ENCODE assay signal across 14 cellular contexts in genomic region chr4:56742080-56742871, GRCh38.
DNase-seq lines count a peak whose midpoint lies in the region; ATAC-seq, FAIRE-seq and TF ChIP-seq lines count a peak whose summit lies in the region.
"Had no signal": no experiment of that assay in that cellular context is flagged by ENCODE, and none has a peak within 500 bp of the region (broad histone marks: within the 10 kb centered on the region; RNA-seq: fewer than 3 reads in every experiment).

No MANE protein-coding gene starts in this region.

- FAIRE-seq in bronchial epithelial cell (lab: Jason Lieb, UNC), result no peak

- ATAC-seq in GM18498 (IDR thresholded peaks at IDR 0.05; ENCODE audit: unreplicated experiment) (no peak), psoas muscle (no peak), upper lobe of left lung (ENCODE audit: low FRiP score in 2 of 2) (no peak)
- ATAC-seq: activated naive CD8-positive, alpha-beta T cell treated with anti-CD3 and anti-CD28 coated beads, Interleukin-2, amount 50 U/mL, for 24 hours; left ventricle myocardium superior; naive thymus-derived CD4-positive, alpha-beta T cell had no signal

- TF ChIP-seq EP300 in upper lobe of left lung (IDR thresholded peaks at IDR 0.05), result no peak

- H3K27me3 ChIP-seq in bronchial epithelial cell (ENCODE audit: control insufficient read depth, insufficient read depth, low read length) (no peaks in the 10 kb centered on the region), psoas muscle (ENCODE audit: insufficient read depth in 3 of 3, low read length in 2 of 3) (peaks cover 0 to 3% (median 0%) of the 10 kb centered on the region in 3 donors), upper lobe of left lung (no peaks in the 10 kb centered on the region)
- H3K27me3 ChIP-seq: suprapubic skin had no signal

- H3K9me3 ChIP-seq in psoas muscle, result no peaks in the 10 kb centered on the region
- H3K9me3 ChIP-seq in upper lobe of left lung, result no peaks in the 10 kb centered on the region
- H3K9me3 ChIP-seq: suprapubic skin had no signal

- H3K27ac ChIP-seq in psoas muscle (no peak overlapping the region), upper lobe of left lung (no peak overlapping the region)
- H3K27ac ChIP-seq: suprapubic skin had no signal

- WGBS in psoas muscle, 3 donors, result 80 to 82% (median 81%) methylated on average over 8 of the region's 8 CpGs
- 83 to 84% methylated on average over 7 to 8 of the region's 8 CpGs for WGBS in upper lobe of left lung, 2 donors

- H3K36me3 ChIP-seq in bronchial epithelial cell (ENCODE audit: control insufficient read depth, insufficient read depth, low read length), result no peaks in the 10 kb centered on the region
- H3K36me3 ChIP-seq in psoas muscle (ENCODE audit: insufficient read depth in 1 of 2, low read depth in 1 of 2), result no peaks in the 10 kb centered on the region
- no peaks in the 10 kb centered on the region for H3K36me3 ChIP-seq in upper lobe of left lung
- H3K36me3 ChIP-seq: suprapubic skin had no signal

- H3K4me1 ChIP-seq in psoas muscle (no peaks in the 10 kb centered on the region), upper lobe of left lung (no peaks in the 10 kb centered on the region)

- intact Hi-C loops in psoas muscle (cut with DNase I), result no loop called here

- no peak overlapping the region for H3K4me3 ChIP-seq in bronchial epithelial cell (ENCODE audit: low read depth, low read length)
- H3K4me3 ChIP-seq in psoas muscle, result no peak overlapping the region
- H3K4me3 ChIP-seq in upper lobe of left lung, result no peak overlapping the region
- H3K4me3 ChIP-seq: suprapubic skin had no signal

- DNase-seq in AG08395 (ENCODE audit: low spot score), result peak; percentile 38
- peak; percentile 48 for DNase-seq in HT1080 (ENCODE audit: low read depth)
- DNase-seq in bronchial epithelial cell (ENCODE audit: low read depth), result peak; percentile 37
- DNase-seq in kidney tubule cell (ENCODE audit: low spot score), result peak; percentile 80
- no peak for DNase-seq in OCI-M2 (lab: John Stamatoyannopoulos, UW; ENCODE audit: unreplicated experiment)
- no peak for DNase-seq in psoas muscle
- DNase-seq in upper lobe of left lung, result no peak
- DNase-seq: activated naive CD8-positive, alpha-beta T cell treated with anti-CD3 and anti-CD28 coated beads, Interleukin-2, amount 50 U/mL, for 24 hours; activated T-cell treated with anti-CD3 and anti-CD28 coated beads, Interleukin-2, amount 50 U/mL, for 24 hours; left ventricle myocardium superior; naive thymus-derived CD4-positive, alpha-beta T cell; NCI-H2227 treated with DMSO at 0.1 percent for 48 hours had no signal

- TF ChIP-seq CTCF in bronchial epithelial cell (IDR thresholded peaks at IDR 0.05; ENCODE audit: insufficient read depth, low read length, severe bottlenecking) (no peak), psoas muscle (IDR thresholded peaks at IDR 0.05) (no peak), upper lobe of left lung (IDR thresholded peaks at IDR 0.05) (no peak)

- TF ChIP-seq POLR2A in upper lobe of left lung (IDR thresholded peaks at IDR 0.05), result no peak

Comparison
In these comparisons a context has a peak if more than half of its experiments do, and no peak if none do; other contexts are left out.
1. DNase-seq: peak in AG08395 (single experiment), HT1080 (single experiment), bronchial epithelial cell (single experiment) and kidney tubule cell (single experiment); none in OCI-M2 (single experiment), psoas muscle (0 of 2) and upper lobe of left lung (0 of 2).